8 cellular contexts compared by ENCODE assay signal in genomic region chr16:58459344-58460218, GRCh38. TPM values are rescaled to one million over a fixed set of nuclear protein-coding genes. Genes with fewer than 3 reads are reported as not detected.
DNase-seq lines count a peak whose midpoint lies in the region; ATAC-seq and TF ChIP-seq lines count a peak whose summit lies in the region.

No MANE protein-coding gene starts in this region.

- H3K4me1 ChIP-seq in left lung, result peaks cover 7 to 17% of the 10 kb centered on the region in 2 donors
- H3K4me1 ChIP-seq in Caco-2, result peaks cover 29% of the 10 kb centered on the region

- no peak overlapping the region for H3K4me3 Mint-ChIP-seq in activated T-helper 2 cell treated with anti-CD3 and anti-CD28 coated beads, Interferon-gamma antibody, Interleukin-2, Interleukin-4, amounts not matched to agents 10 μg/mL and 5 μg/mL and 100 μg/mL, durations not matched to agents 14 hours and 24 hours and 36 hours (ENCODE audit: low read depth)
- no peak overlapping the region for H3K4me3 Mint-ChIP-seq in Caco-2 (ENCODE audit: unreplicated experiment)

- H3K36me3 Mint-ChIP-seq in activated T-helper 2 cell treated with anti-CD3 and anti-CD28 coated beads, Interferon-gamma antibody, Interleukin-2, Interleukin-4, amounts not matched to agents 10 μg/mL and 5 μg/mL and 100 μg/mL, durations not matched to agents 14 hours and 24 hours and 36 hours (ENCODE audit: low read depth), result no peaks in the 10 kb centered on the region
- H3K36me3 Mint-ChIP-seq in Caco-2 (ENCODE audit: insufficient read depth, unreplicated experiment), result no peaks in the 10 kb centered on the region

- H3K9me3 ChIP-seq in left lung (no peaks in the 10 kb centered on the region), Caco-2 (no peaks in the 10 kb centered on the region)

- peaks cover 21% of the 10 kb centered on the region for H3K27me3 Mint-ChIP-seq in activated T-helper 2 cell treated with anti-CD3 and anti-CD28 coated beads, Interferon-gamma antibody, Interleukin-2, Interleukin-4, amounts not matched to agents 10 μg/mL and 5 μg/mL and 100 μg/mL, durations not matched to agents 14 hours and 24 hours and 36 hours (ENCODE audit: low read depth)
- H3K27me3 Mint-ChIP-seq in Caco-2 (ENCODE audit: insufficient read depth, unreplicated experiment), result peaks cover 4% of the 10 kb centered on the region

- H3K27ac ChIP-seq in left lung, result no peak overlapping the region

- peaks cover 12% of the 10 kb centered on the region for H3K4me1 Mint-ChIP-seq in activated T-helper 2 cell treated with anti-CD3 and anti-CD28 coated beads, Interferon-gamma antibody, Interleukin-2, Interleukin-4, amounts not matched to agents 10 μg/mL and 5 μg/mL and 100 μg/mL, durations not matched to agents 14 hours and 24 hours and 36 hours (ENCODE audit: low read depth)
- peaks cover 9% of the 10 kb centered on the region for H3K4me1 Mint-ChIP-seq in Caco-2 (ENCODE audit: low read depth, unreplicated experiment)

- POLR2A ChIA-PET in Caco-2 (lab: Charles Lee), result no interaction called here

- in situ Hi-C loops in ACHN (cut with HindIII; ENCODE audit: low pct_ligation_motif_present, low pct_unique_long_range_greater_than_20kb, low sequenced_read_pairs), result no loop called here

- H3K9me3 Mint-ChIP-seq in activated T-helper 2 cell treated with anti-CD3 and anti-CD28 coated beads, Interferon-gamma antibody, Interleukin-2, Interleukin-4, amounts not matched to agents 10 μg/mL and 5 μg/mL and 100 μg/mL, durations not matched to agents 14 hours and 24 hours and 36 hours, result no peaks in the 10 kb centered on the region
- no peaks in the 10 kb centered on the region for H3K9me3 Mint-ChIP-seq in Caco-2 (ENCODE audit: unreplicated experiment)

- DNase-seq in ACHN (peak; percentile 76), left lung (no peak), NAMALWA (ENCODE audit: low spot score) (no peak), NCI-H2171 treated with DMSO at 0.1 percent for 48 hours (lab: John Stamatoyannopoulos, UW) (no peak), Caco-2 (no peak)
- peak; percentile 12 for DNase-seq in activated T-helper 2 cell treated with anti-CD3 and anti-CD28 coated beads, Interferon-gamma antibody, Interleukin-2, Interleukin-4, amounts not matched to agents 10 μg/mL and 5 μg/mL and 100 μg/mL, durations not matched to agents 14 hours and 24 hours and 36 hours (ENCODE audit: low spot score)

- TF ChIP-seq CTCF in left lung (IDR thresholded peaks at IDR 0.05) (no peak), Caco-2 (IDR thresholded peaks at IDR 0.05; ENCODE audit: insufficient read depth in 1 of 2, low read depth in 1 of 2, low read length in 1 of 2, severe bottlenecking in 1 of 2, unreplicated experiment in 1 of 2) (no peak)

- H3K27ac Mint-ChIP-seq in activated T-helper 2 cell treated with anti-CD3 and anti-CD28 coated beads, Interferon-gamma antibody, Interleukin-2, Interleukin-4, amounts not matched to agents 10 μg/mL and 5 μg/mL and 100 μg/mL, durations not matched to agents 14 hours and 24 hours and 36 hours, result no peak overlapping the region
- no peak overlapping the region for H3K27ac Mint-ChIP-seq in Caco-2 (ENCODE audit: unreplicated experiment)

- peaks cover 22 to 42% of the 10 kb centered on the region in 2 donors for H3K27me3 ChIP-seq in left lung
- no peaks in the 10 kb centered on the region; the same call in 1 of the 2 replicates for H3K27me3 ChIP-seq in Caco-2 (replicated peaks; ENCODE audit: control insufficient read depth, insufficient read depth, low read length)

- H3K4me3 ChIP-seq in left lung (no peak overlapping the region), Caco-2 (ENCODE audit: low read depth, low read length) (no peak overlapping the region)

- CTCF ChIA-PET in Caco-2 (lab: Charles Lee), result no interaction called here

- BruUV-seq in Caco-2 (replicated peaks; lab: Mats Ljungman, UMichigan), result no TSS peak

- intact Hi-C loops in activated T-helper 2 cell treated with anti-CD3 and anti-CD28 coated beads, Interferon-gamma antibody, Interleukin-2, Interleukin-4, amounts not matched to agents 10 μg/mL and 5 μg/mL and 100 μg/mL, durations not matched to agents 14 hours and 24 hours and 36 hours (cut with micrococcal nuclease), result loop anchor here (5.0 kb wide), 1 partner anchor 67 kb away; the partner anchor contains the start of gene GINS3
- intact Hi-C loops in left lung (cut with DNase I), result no loop called here
- intact Hi-C loops in Caco-2 (cut with micrococcal nuclease; ENCODE audit: unreplicated experiment), result loop anchor here (5.0 kb wide), 1 partner anchor 67 kb away; the partner anchor contains the start of gene GINS3

- ATAC-seq in HG02870 (IDR thresholded peaks at IDR 0.05; ENCODE audit: unreplicated experiment) (peak; percentile 44), left lung (peak; percentile 23), GM18867 (IDR thresholded peaks at IDR 0.05; ENCODE audit: unreplicated experiment) (no peak)

- H3K36me3 ChIP-seq in left lung (no peaks in the 10 kb centered on the region), Caco-2 (ENCODE audit: control insufficient read depth, insufficient read depth, low read length) (no peaks in the 10 kb centered on the region)

RNA-seq across cellular contexts. Expression of gene NDRG4, which starts 40.4 kb away (rescaled TPM):
- total RNA-seq in activated T-helper 2 cell treated with anti-CD3 and anti-CD28 coated beads, Interferon-gamma antibody, Interleukin-2, Interleukin-4, amounts not matched to agents 10 μg/mL and 5 μg/mL and 100 μg/mL, durations not matched to agents 14 hours and 24 hours and 36 hours, result 3.1 and 3.6 TPM in 2 replicates
- total RNA-seq in left lung (10 to 100 TPM; 11.3 to 15.1 TPM), Caco-2 (2022) (6.7 and 10.7 TPM in 2 replicates)

RNA-seq across cellular contexts. Expression of gene SETD6, which starts 55.7 kb away (rescaled TPM):
- total RNA-seq in activated T-helper 2 cell treated with anti-CD3 and anti-CD28 coated beads, Interferon-gamma antibody, Interleukin-2, Interleukin-4, amounts not matched to agents 10 μg/mL and 5 μg/mL and 100 μg/mL, durations not matched to agents 14 hours and 24 hours and 36 hours, result 24.4 and 24.7 TPM in 2 replicates
- total RNA-seq in left lung (10 to 100 TPM; 14.3 to 18.0 TPM), Caco-2 (2022) (34.9 and 41.7 TPM in 2 replicates)

Comparison
In these comparisons a context has a peak if more than half of its experiments do, and no peak if none do; other contexts are left out.
1. DNase-seq: peak in ACHN (single experiment) and activated T-helper 2 cell treated with anti-CD3 and anti-CD28 coated beads, Interferon-gamma antibody, Interleukin-2, Interleukin-4, amounts not matched to agents 10 μg/mL and 5 μg/mL and 100 μg/mL, durations not matched to agents 14 hours and 24 hours and 36 hours (single experiment); none in left lung (0 of 2), NAMALWA (single experiment), NCI-H2171 treated with DMSO at 0.1 percent for 48 hours (single experiment) and Caco-2 (0 of 2).
2. intact Hi-C loops: an anchor here in activated T-helper 2 cell treated with anti-CD3 and anti-CD28 coated beads, Interferon-gamma antibody, Interleukin-2, Interleukin-4, amounts not matched to agents 10 μg/mL and 5 μg/mL and 100 μg/mL, durations not matched to agents 14 hours and 24 hours and 36 hours (5.0 kb wide) and Caco-2 (5.0 kb wide); none called in left lung.